In the genomic region with DNA sequence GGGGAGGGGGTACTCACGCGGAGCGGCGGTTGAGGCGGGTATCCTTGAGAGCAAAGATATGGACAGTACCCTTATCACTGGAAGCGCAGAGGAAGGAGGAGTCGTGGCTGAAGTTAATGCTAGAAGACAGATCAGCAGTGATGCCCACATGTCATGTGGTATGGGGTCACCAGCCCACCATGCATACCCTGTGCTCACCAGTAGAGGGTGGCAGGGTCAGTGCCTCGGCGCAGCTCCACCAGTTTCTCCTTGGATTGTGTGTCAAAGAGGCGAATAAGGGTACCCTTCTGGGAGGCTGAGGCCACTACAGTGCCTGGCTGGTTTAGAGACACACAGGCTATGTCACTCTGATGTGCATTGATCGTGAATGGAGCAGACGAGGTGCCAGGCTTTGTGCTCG, we compare ENCODE assay signal across 14 cellular contexts. TPM values are rescaled to one million over a fixed set of nuclear protein-coding genes. Genes with fewer than 3 reads are reported as not detected.
"Had no signal": no experiment of that assay in that cellular context is flagged by ENCODE, and none has a peak within 500 bp of the region (broad histone marks: within the 10 kb centered on the region; RNA-seq: fewer than 3 reads in every experiment).

No MANE protein-coding gene starts in this region.

- H3K9me3 Mint-ChIP-seq: dendritic cell treated with granulocyte-macrophage colony-stimulating factor and Interleukin-4, amounts not matched to agents 40 ng/mL and 50 ng/mL, for 4 days had no signal

- DNase-seq: activated CD4-positive, alpha-beta T cell treated with anti-CD3 and anti-CD28 coated beads for 36 hours; activated CD8-positive, alpha-beta memory T cell treated with anti-CD3 and anti-CD28 coated beads, Interleukin-2, amount 50 U/mL, for 48 hours; activated CD8-positive, alpha-beta T cell treated with anti-CD3 and anti-CD28 coated beads, Interleukin-2, amount 10 ng/mL, durations not matched to agents 7 days and 5 days; activated naive CD4-positive, alpha-beta T cell treated with anti-CD3 and anti-CD28 coated beads, Interleukin-2, amount 50 U/mL, for 16 hours; brain microvascular endothelial cell; hippocampal formation; retina; stimulated activated CD4-positive, alpha-beta T cell treated with anti-CD3 and anti-CD28 coated beads, Interleukin-15, amount 100 ng/mL, for 24 hours; stimulated activated CD4-positive, alpha-beta T cell treated with anti-CD3 and anti-CD28 coated beads, Interleukin-4, amount 100 ng/mL, for 24 hours; stomach had no signal

- H3K27me3 ChIP-seq: brain microvascular endothelial cell, stomach had no signal

- H3K27ac Mint-ChIP-seq: dendritic cell treated with granulocyte-macrophage colony-stimulating factor and Interleukin-4, amounts not matched to agents 40 ng/mL and 50 ng/mL, for 4 days had no signal

- H3K4me3 ChIP-seq: stomach had no signal

- H3K27me3 Mint-ChIP-seq: activated CD4-positive, alpha-beta T cell treated with anti-CD3 and anti-CD28 coated beads for 36 hours had no signal

- ATAC-seq: activated CD4-positive, alpha-beta T cell treated with anti-CD3 and anti-CD28 coated beads for 36 hours; activated CD8-positive, alpha-beta T cell treated with anti-CD3 and anti-CD28 coated beads, Interleukin-2, amount 10 ng/mL, durations not matched to agents 7 days and 5 days had no signal

- H3K4me3 Mint-ChIP-seq: activated CD4-positive, alpha-beta T cell treated with anti-CD3 and anti-CD28 coated beads for 36 hours; activated CD8-positive, alpha-beta T cell treated with anti-CD3 and anti-CD28 coated beads, Interleukin-2, amount 10 ng/mL, durations not matched to agents 7 days and 5 days; dendritic cell treated with granulocyte-macrophage colony-stimulating factor and Interleukin-4, amounts not matched to agents 40 ng/mL and 50 ng/mL, for 4 days had no signal

- H3K27ac ChIP-seq: brain microvascular endothelial cell, parathyroid adenoma, VCaP had no signal

RNA-seq across cellular contexts. Expression of a gene that starts 16.5 kb away (rescaled TPM):
- total RNA-seq: myocyte had no signal
